In genomic region chr20:59785118-59785959, GRCh38 we compare ENCODE assay signal across 13 cellular contexts.
"Had no signal": no experiment of that assay in that cellular context is flagged by ENCODE, and none has a peak within 500 bp of the region (broad histone marks: within the 10 kb centered on the region; RNA-seq: fewer than 3 reads in every experiment).

No MANE protein-coding gene starts in this region.

- H3K27ac ChIP-seq: cardiac muscle cell, esophagus squamous epithelium, parathyroid adenoma, tibial nerve had no signal

- H3K36me3 Mint-ChIP-seq: activated naive CD4-positive, alpha-beta T cell treated with anti-CD3 and anti-CD28 coated beads, Interleukin-2, amount 50 U/mL, for 72 hours; mesothelial cell of epicardium had no signal

- H3K4me1 ChIP-seq: esophagus squamous epithelium, parathyroid adenoma, tibial nerve had no signal

- H3K9ac ChIP-seq: parathyroid adenoma had no signal

- DNase-seq: activated CD4-positive, alpha-beta T cell treated with anti-CD3 and anti-CD28 coated beads, Interleukin-2, amount 50 U/mL, for 48 hours; activated effector memory CD4-positive, alpha-beta T cell treated with anti-CD3 and anti-CD28 coated beads, Interleukin-2, amount 50 U/mL, for 16 hours; activated T-cell treated with anti-CD3 and anti-CD28 coated beads, Interleukin-2, amount 50 U/mL, for 48 hours; esophagus squamous epithelium; kidney glomerular epithelial cell; stimulated activated CD4-positive, alpha-beta T cell treated with anti-CD3 and anti-CD28 coated beads, Interleukin-4, amount 100 ng/mL, for 1 hour; stimulated activated naive CD4-positive, alpha-beta T cell had no signal

- H3K4me3 ChIP-seq: cardiac muscle cell, esophagus squamous epithelium, tibial nerve had no signal

- H2AFZ ChIP-seq: parathyroid adenoma had no signal

- H3K4me3 Mint-ChIP-seq: mesothelial cell of epicardium had no signal

- ATAC-seq: activated naive CD4-positive, alpha-beta T cell treated with anti-CD3 and anti-CD28 coated beads, Interleukin-2, amount 50 U/mL, for 72 hours; SK-N-SH treated with all-trans-retinoic acid at 6 μM for 48 hours had no signal

- H3K27ac Mint-ChIP-seq: activated naive CD4-positive, alpha-beta T cell treated with anti-CD3 and anti-CD28 coated beads, Interleukin-2, amount 50 U/mL, for 72 hours; mesothelial cell of epicardium had no signal

- H3K4me1 Mint-ChIP-seq: mesothelial cell of epicardium had no signal

- H3K9me3 Mint-ChIP-seq: mesothelial cell of epicardium had no signal

- H3K36me3 ChIP-seq: cardiac muscle cell, esophagus squamous epithelium, tibial nerve had no signal

- H3K27me3 ChIP-seq: cardiac muscle cell, tibial nerve had no signal

- H3K9me3 ChIP-seq: esophagus squamous epithelium, tibial nerve had no signal
